Comparison of ENCODE assay signal across 19 cellular contexts in genomic region chr3:175805825-175806224, GRCh38.
"Had no signal": no experiment of that assay in that cellular context is flagged by ENCODE, and none has a peak within 500 bp of the region (broad histone marks: within the 10 kb centered on the region; RNA-seq: fewer than 3 reads in every experiment).

No MANE protein-coding gene starts in this region.

- H3K4me1 Mint-ChIP-seq: immature natural killer cell; memory B cell; naive thymus-derived CD4-positive, alpha-beta T cell had no signal

- H3K4me1 ChIP-seq: gastrocnemius medialis, heart right ventricle, left ventricle myocardium inferior, lower lobe of right lung, suprapubic skin, thyroid gland, upper lobe of right lung, vagina had no signal

- H3K9me3 ChIP-seq: gastrocnemius medialis, heart right ventricle, left ventricle myocardium inferior, lower lobe of right lung, ovary, suprapubic skin, thyroid gland, upper lobe of right lung, vagina had no signal

- H3K9me3 Mint-ChIP-seq: memory B cell had no signal

- H3K4me3 ChIP-seq: dorsolateral prefrontal cortex, gastrocnemius medialis, heart right ventricle, left ventricle myocardium inferior, lower lobe of right lung, ovary, suprapubic skin, thyroid gland, upper lobe of right lung, vagina had no signal

- ATAC-seq: gastrocnemius medialis; heart right ventricle; lower lobe of right lung; naive thymus-derived CD4-positive, alpha-beta T cell; right cardiac atrium; upper lobe of right lung had no signal

- H3K27me3 ChIP-seq: dorsolateral prefrontal cortex, gastrocnemius medialis, heart right ventricle, ovary, suprapubic skin, thyroid gland, upper lobe of right lung, vagina had no signal

- H3K27ac ChIP-seq: dorsolateral prefrontal cortex, gastrocnemius medialis, heart right ventricle, left ventricle myocardium inferior, lower lobe of right lung, ovary, suprapubic skin, thyroid gland, upper lobe of right lung, vagina had no signal

- H3K27ac Mint-ChIP-seq: immature natural killer cell; memory B cell; naive thymus-derived CD4-positive, alpha-beta T cell had no signal

- DNase-seq: cortex of kidney; dorsolateral prefrontal cortex; effector CD8-positive, alpha-beta T cell; gastrocnemius medialis; heart right ventricle; immature natural killer cell; left ventricle myocardium inferior; lower lobe of right lung; naive thymus-derived CD4-positive, alpha-beta T cell; ovary; right cardiac atrium; small intestine; stimulated activated CD4-positive, alpha-beta T cell treated with anti-CD3 and anti-CD28 coated beads, Interleukin-12 subunit alpha, Interleukin-12 subunit beta, amount 100 ng/mL, for 4 hours; stimulated activated naive CD4-positive, alpha-beta T cell; thyroid gland; upper lobe of right lung had no signal

- H3K36me3 ChIP-seq: gastrocnemius medialis, heart right ventricle, left ventricle myocardium inferior, lower lobe of right lung, ovary, suprapubic skin, thyroid gland, upper lobe of right lung, vagina had no signal

- H3K36me3 Mint-ChIP-seq: immature natural killer cell; memory B cell; naive thymus-derived CD4-positive, alpha-beta T cell had no signal

- H3K27me3 Mint-ChIP-seq: memory B cell; naive thymus-derived CD4-positive, alpha-beta T cell had no signal

- H3K4me3 Mint-ChIP-seq: immature natural killer cell; memory B cell; naive thymus-derived CD4-positive, alpha-beta T cell had no signal
